ENCODE assay signal across 24 cellular contexts in genomic region chr5:79481574-79481973, GRCh38.
"Had no signal": no experiment of that assay in that cellular context is flagged by ENCODE, and none has a peak within 500 bp of the region (broad histone marks: within the 10 kb centered on the region; RNA-seq: fewer than 3 reads in every experiment).

No MANE protein-coding gene starts in this region.

- DNase-seq: activated B cell treated with CpG ODN at 0.5 μM for 24 hours; activated CD4-positive, alpha-beta T cell treated with anti-CD3 and anti-CD28 coated beads for 36 hours; activated CD4-positive, alpha-beta T cell treated with anti-CD3 and anti-CD28 coated beads, Interleukin-2, amount 50 U/mL, for 4 hours; activated CD8-positive, alpha-beta memory T cell treated with anti-CD3 and anti-CD28 coated beads, Interleukin-2, amount 50 U/mL, for 48 hours; activated naive CD4-positive, alpha-beta T cell; activated naive CD8-positive, alpha-beta T cell treated with anti-CD3 and anti-CD28 coated beads for 36 hours; activated T-cell treated with anti-CD3 and anti-CD28 coated beads, Interleukin-2, amount 50 U/mL, for 4 hours; colonic mucosa; dorsolateral prefrontal cortex; effector memory CD8-positive, alpha-beta T cell; esophagus squamous epithelium; head of caudate nucleus; nucleus accumbens; stimulated activated CD4-positive, alpha-beta T cell treated with anti-CD3 and anti-CD28 coated beads, Interleukin-4, amount 100 ng/mL, for 1 hour; stimulated activated naive CD8-positive, alpha-beta T cell treated with anti-CD3 and anti-CD28 coated beads, Interleukin-15, Interleukin-2, amounts not matched to agents 100 U/mL and 50 U/mL, for 24 hours; T-helper 1 cell; T-helper 9 cell; upper lobe of left lung had no signal

- H3K9me3 Mint-ChIP-seq: activated B cell treated with CpG ODN at 0.5 μM for 24 hours; activated T-cell treated with anti-CD3 and anti-CD28 coated beads, Interleukin-2, amount 50 U/mL, for 4 hours; effector memory CD8-positive, alpha-beta T cell; natural killer cell treated with Interleukin-12 subunit alpha and Interleukin-12 subunit beta and Interleukin-15 and Interleukin-18, amount 100 ng/mL, for 72 hours had no signal

- H3K4me1 Mint-ChIP-seq: activated B cell treated with CpG ODN at 0.5 μM for 24 hours; activated CD4-positive, alpha-beta T cell treated with anti-CD3 and anti-CD28 coated beads for 36 hours; activated naive CD8-positive, alpha-beta T cell treated with anti-CD3 and anti-CD28 coated beads for 36 hours had no signal

- H3K27ac ChIP-seq: colonic mucosa, dorsolateral prefrontal cortex, esophagus squamous epithelium, gastroesophageal sphincter, parathyroid adenoma, upper lobe of left lung had no signal

- H3K36me3 ChIP-seq: colonic mucosa, esophagus squamous epithelium, gastroesophageal sphincter, upper lobe of left lung had no signal

- H3K27me3 Mint-ChIP-seq: activated B cell treated with CpG ODN at 0.5 μM for 24 hours; activated CD4-positive, alpha-beta T cell treated with anti-CD3 and anti-CD28 coated beads for 36 hours; activated naive CD8-positive, alpha-beta T cell treated with anti-CD3 and anti-CD28 coated beads for 36 hours; effector memory CD8-positive, alpha-beta T cell had no signal

- H3K4me3 ChIP-seq: colonic mucosa, dorsolateral prefrontal cortex, esophagus squamous epithelium, gastroesophageal sphincter, upper lobe of left lung had no signal

- H3K4me1 ChIP-seq: colonic mucosa, esophagus squamous epithelium, parathyroid adenoma, upper lobe of left lung had no signal

- H3K9ac ChIP-seq: parathyroid adenoma had no signal

- H3K36me3 Mint-ChIP-seq: natural killer cell treated with Interleukin-12 subunit alpha and Interleukin-12 subunit beta and Interleukin-15 and Interleukin-18, amount 100 ng/mL, for 72 hours had no signal

- H3K4me3 Mint-ChIP-seq: activated B cell treated with CpG ODN at 0.5 μM for 24 hours; activated CD4-positive, alpha-beta T cell treated with anti-CD3 and anti-CD28 coated beads for 36 hours; activated naive CD8-positive, alpha-beta T cell treated with anti-CD3 and anti-CD28 coated beads for 36 hours; activated T-cell treated with anti-CD3 and anti-CD28 coated beads, Interleukin-2, amount 50 U/mL, for 4 hours; effector memory CD8-positive, alpha-beta T cell; mesothelial cell of epicardium; natural killer cell treated with Interleukin-12 subunit alpha and Interleukin-12 subunit beta and Interleukin-15 and Interleukin-18, amount 100 ng/mL, for 72 hours had no signal

- ATAC-seq: activated CD4-positive, alpha-beta T cell treated with anti-CD3 and anti-CD28 coated beads for 36 hours; activated T-cell treated with anti-CD3 and anti-CD28 coated beads, Interleukin-2, amount 50 U/mL, for 4 hours; effector memory CD8-positive, alpha-beta T cell; gastroesophageal sphincter; natural killer cell treated with Interleukin-12 subunit alpha and Interleukin-12 subunit beta and Interleukin-15 and Interleukin-18, amount 100 ng/mL, for 72 hours; sciatic nerve; stimulated activated naive CD8-positive, alpha-beta T cell treated with anti-CD3 and anti-CD28 coated beads, Interleukin-15, Interleukin-2, amounts not matched to agents 100 U/mL and 50 U/mL, for 24 hours had no signal

- H3K27ac Mint-ChIP-seq: activated B cell treated with CpG ODN at 0.5 μM for 24 hours; activated CD4-positive, alpha-beta T cell treated with anti-CD3 and anti-CD28 coated beads for 36 hours; activated naive CD8-positive, alpha-beta T cell treated with anti-CD3 and anti-CD28 coated beads for 36 hours; activated T-helper 2 cell treated with anti-CD3 and anti-CD28 coated beads, Interferon-gamma antibody, Interleukin-2, Interleukin-4, amounts not matched to agents 10 μg/mL and 5 μg/mL and 100 μg/mL, durations not matched to agents 14 hours and 24 hours and 36 hours; effector memory CD8-positive, alpha-beta T cell; mesothelial cell of epicardium; natural killer cell treated with Interleukin-12 subunit alpha and Interleukin-12 subunit beta and Interleukin-15 and Interleukin-18, amount 100 ng/mL, for 72 hours had no signal

- H2AFZ ChIP-seq: parathyroid adenoma had no signal

- H3K27me3 ChIP-seq: colonic mucosa, dorsolateral prefrontal cortex, esophagus squamous epithelium, gastroesophageal sphincter, upper lobe of left lung had no signal

- H3K9me3 ChIP-seq: colonic mucosa, esophagus squamous epithelium, gastroesophageal sphincter, upper lobe of left lung had no signal
